ENCODE assay signal across 10 cellular contexts in genomic region chr6:164628302-164628931, GRCh38.
"Had no signal": no experiment of that assay in that cellular context is flagged by ENCODE, and none has a peak within 500 bp of the region (broad histone marks: within the 10 kb centered on the region; RNA-seq: fewer than 3 reads in every experiment).

No MANE protein-coding gene starts in this region.

- H3K9me3 ChIP-seq: adrenal gland, prostate gland had no signal

- H3K36me3 ChIP-seq: adrenal gland, prostate gland had no signal

- H3K4me3 ChIP-seq: adrenal gland, prostate gland had no signal

- H3K27ac ChIP-seq: adrenal gland, epithelial cell of prostate, prostate gland had no signal

- DNase-seq: activated B cell treated with CpG ODN at 0.5 μM for 24 hours; activated naive CD4-positive, alpha-beta T cell treated with anti-CD3 and anti-CD28 coated beads, Interleukin-2, amount 10 ng/mL, durations not matched to agents 7 days and 5 days; adrenal gland; foreskin melanocyte; kidney glomerular epithelial cell; right cardiac atrium; small intestine; T-helper 17 cell had no signal

- H3K27me3 ChIP-seq: adrenal gland had no signal

- H3K4me1 ChIP-seq: adrenal gland, prostate gland had no signal
